In genomic region chr6:136662347-136663237, GRCh38 we compare ENCODE assay signal across 22 cellular contexts.
DNase-seq lines count a peak whose midpoint lies in the region; ATAC-seq, FAIRE-seq and TF ChIP-seq lines count a peak whose summit lies in the region.
"Had no signal": no experiment of that assay in that cellular context is flagged by ENCODE, and none has a peak within 500 bp of the region (broad histone marks: within the 10 kb centered on the region; RNA-seq: fewer than 3 reads in every experiment).

No MANE protein-coding gene starts in this region.

- FAIRE-seq in K562 (lab: Jason Lieb, UNC) (no peak), islet of Langerhans (lab: Jason Lieb, UNC) (peak; percentile 73), GM12892 (lab: Jason Lieb, UNC) (no peak)
- FAIRE-seq: A204.1, GM12878, GM19239, H1, HTR-8/SVneo had no signal

- H3K56ac ChIP-seq in IMR-90 (ENCODE audit: extremely low read depth, insufficient read depth, low read length): no peak overlapping the region

- H4K5ac ChIP-seq in IMR-90 (ENCODE audit: low read depth, low read length): no peak overlapping the region

- H3K4me3 ChIP-seq in IMR-90 (ENCODE audit: insufficient read depth, low read depth, low read length) (no peak overlapping the region), K562 (no peak overlapping the region)
- H3K4me3 ChIP-seq: GM12878 had no signal

- H3K36me3 ChIP-seq in IMR-90 (ENCODE audit: control insufficient read depth, insufficient read depth, low read length): peaks cover 5% of the 10 kb centered on the region
- peaks cover 6% of the 10 kb centered on the region; the same call in 1 of the 3 replicates for H3K36me3 ChIP-seq in K562 (ENCODE audit: control insufficient read depth, insufficient read depth, low read length)
- H3K36me3 ChIP-seq: BE2C had no signal

- H3K79me2 ChIP-seq in K562 (ENCODE audit: control insufficient read depth, insufficient read depth, low read length): no peaks in the 10 kb centered on the region

- BruUV-seq in IMR-90 (replicated peaks; lab: Mats Ljungman, UMichigan): no TSS peak
- BruUV-seq in K562 (replicated peaks; lab: Mats Ljungman, UMichigan): no TSS peak

- in situ Hi-C loops in IMR-90 (cut with MboI; ENCODE audit: low sequenced_read_pairs) (no loop called here), K562 (cut with MboI) (no loop called here), KBM-7 (cut with MboI; ENCODE audit: low pct_unique_long_range_greater_than_20kb, low sequenced_read_pairs) (no loop called here)

- intact Hi-C loops in IMR-90 (cut with micrococcal nuclease): no loop called here
- intact Hi-C loops in K562 (cut with micrococcal nuclease): no loop called here

- no peak for ATAC-seq in IMR-90 (ENCODE audit: low read depth)
- ATAC-seq in K562: no peak
- ATAC-seq: GM12878 had no signal

- no peak overlapping the region for H3K14ac ChIP-seq in IMR-90 (replicated peaks; ENCODE audit: low read depth, low read length)

- H3K9me1 ChIP-seq in IMR-90 (ENCODE audit: insufficient read depth, low read length) (peaks cover 4% of the 10 kb centered on the region), K562 (ENCODE audit: control insufficient read depth, insufficient read depth, low read length) (no peaks in the 10 kb centered on the region)

- no peak overlapping the region for H2AK5ac ChIP-seq in IMR-90 (ENCODE audit: low read depth, low read length)

- no peaks in the 10 kb centered on the region for H3K4me1 ChIP-seq in IMR-90 (ENCODE audit: control insufficient read depth, insufficient read depth, low read length)
- H3K4me1 ChIP-seq in K562 (replicated peaks in 1 of 2; ENCODE audit: control insufficient read depth in 2 of 2, insufficient read depth in 2 of 2, low read length in 2 of 2): peaks cover 0 to 4% of the 10 kb centered on the region in 2 experiments; a peak in 1 of 5 replicates
- H3K4me1 ChIP-seq: BE2C had no signal

- no CpG with 5 or more reads among the region's 3 CpGs for WGBS in IMR-90 (ENCODE audit: extremely low coverage in 2 of 2, insufficient read length in 1 of 2), 2 experiments
- 35% methylated on average over 3 of the region's 3 CpGs for WGBS in K562 (ENCODE audit: insufficient coverage, low coverage, missing lambda C conversion rate)

- no peak overlapping the region for H2BK5ac ChIP-seq in IMR-90 (ENCODE audit: low read depth, low read length, poor library complexity, severe bottlenecking)

- H2BK15ac ChIP-seq in IMR-90 (ENCODE audit: low read depth, low read length): no peak overlapping the region

- CTCF ChIA-PET in IMR-90 (lab: Yijun Ruan, JAX) (no interaction called here), K562 (lab: Yijun Ruan, JAX; ENCODE audit: low intra/inter-chr PET ratio) (no interaction called here)

- no peak for TF ChIP-seq RAD21 in IMR-90 (IDR thresholded peaks at IDR 0.05; ENCODE audit: low read length)
- no peak for TF ChIP-seq RAD21 in K562 (CRISPR knock-in tag; conservative IDR thresholded peaks at IDR 0.05 in 1 of 2, IDR thresholded peaks at IDR 0.05 in 1 of 2)

- TF ChIP-seq CTCF in IMR-90 (conservative IDR thresholded peaks at IDR 0.05; ENCODE audit: low read depth, low read length): no peak
- TF ChIP-seq CTCF in K562 (IDR thresholded peaks at IDR 0.05 in 2 of 3, conservative IDR thresholded peaks at IDR 0.05 in 1 of 3; ENCODE audit: insufficient read depth in 2 of 3, low read depth in 1 of 3, low read length in 3 of 3): no peak

- H3K79me1 ChIP-seq in IMR-90 (ENCODE audit: low read depth in 1 of 2, low read length in 2 of 2): 0 out of 4 replicates have a peak, but pooled peaks cover 0 to 4% of the 10 kb centered on the region in 2 experiments

- dilution Hi-C loops in IMR-90 (cut with HindIII; ENCODE audit: low sequenced_read_pairs, unreplicated experiment): no loop called here

- H3K4ac ChIP-seq in IMR-90 (ENCODE audit: low read depth, low read length): no peak overlapping the region

- TF ChIP-seq EP300 in K562 (IDR thresholded peaks at IDR 0.05; ENCODE audit: low read length): no peak

- H3K4me2 ChIP-seq in IMR-90 (ENCODE audit: low read depth, low read length) (no peak overlapping the region), K562 (ENCODE audit: insufficient read depth, low read length) (no peak overlapping the region)

- H4K8ac ChIP-seq in IMR-90 (ENCODE audit: low read depth in 2 of 2, low read length in 2 of 2): no peak overlapping the region

- POLR2A ChIA-PET in IMR-90 (lab: Charles Lee; ENCODE audit: unreplicated experiment) (no interaction called here), K562 (lab: Yijun Ruan, JAX) (no interaction called here)

- H2BK20ac ChIP-seq in IMR-90 (ENCODE audit: low read depth, low read length): no peak overlapping the region

- H2AK9ac ChIP-seq in IMR-90 (replicated peaks; ENCODE audit: low read depth, low read length, poor library complexity): no peak overlapping the region

- H3K23ac ChIP-seq in IMR-90 (ENCODE audit: low read depth, low read length): no peak overlapping the region

- TF ChIP-seq POLR2A in IMR-90 (IDR thresholded peaks at IDR 0.05; ENCODE audit: low read depth, low read length) (no peak), K562 (conservative IDR thresholded peaks at IDR 0.05) (no peak), GM12892 (IDR thresholded peaks at IDR 0.05; ENCODE audit: low read depth, low read length) (no peak)

- H3K9me3 ChIP-seq in IMR-90 (ENCODE audit: control insufficient read depth, insufficient read depth, low read length) (no peaks in the 10 kb centered on the region), K562 (replicated peaks; ENCODE audit: control insufficient read depth, insufficient read depth, low read depth, low read length) (no peaks in the 10 kb centered on the region)
- H3K9me3 ChIP-seq: BE2C had no signal

- no peak for DNase-seq in IMR-90
- no peak for DNase-seq in K562 (ENCODE audit: extremely low read depth in 1 of 4, low spot score in 3 of 4)
- DNase-seq in GM12892 (ENCODE audit: insufficient read length): no peak
- DNase-seq in KBM-7: no peak
- no peak for DNase-seq in activated gamma-delta T cell (lab: John Stamatoyannopoulos, UW)
- DNase-seq: ACHN; BE2C; C1 segment of cervical spinal cord; CD4-positive, CD25-positive, alpha-beta regulatory T cell; CD8-positive, alpha-beta memory T cell; COR-L47; DMS 273 treated with DMSO at 0.1 percent for 48 hours; DMS53; DND-41; EL; H9 had no signal

- H3K18ac ChIP-seq in IMR-90 (ENCODE audit: low read depth, low read length): no peak overlapping the region

- H3K9ac ChIP-seq in IMR-90 (ENCODE audit: low read depth, low read length) (no peak overlapping the region), K562 (ENCODE audit: insufficient read depth in 1 of 2, low read depth in 2 of 2, low read length in 2 of 2) (no peak overlapping the region)

- H3K27me3 ChIP-seq in IMR-90 (ENCODE audit: control insufficient read depth, insufficient read depth, low read length) (no peaks in the 10 kb centered on the region), K562 (ENCODE audit: control insufficient read depth in 2 of 2, insufficient read depth in 2 of 2, low read length in 2 of 2) (peaks cover 0 to 3% of the 10 kb centered on the region in 2 experiments; a peak in 1 of 5 replicates)
- H3K27me3 ChIP-seq: BE2C had no signal

- H4K20me1 ChIP-seq in IMR-90 (ENCODE audit: insufficient read depth, low read length) (no peaks in the 10 kb centered on the region), K562 (replicated peaks; ENCODE audit: control insufficient read depth, insufficient read depth, low read length) (no peaks in the 10 kb centered on the region)

- H3K27ac ChIP-seq in IMR-90 (ENCODE audit: insufficient read depth, low read length) (no peak overlapping the region), K562 (ENCODE audit: extremely low read depth, low read depth, low read length) (no peak overlapping the region)

- H2BK120ac ChIP-seq in IMR-90 (ENCODE audit: low read depth, low read length): no peak overlapping the region

- H2AFZ ChIP-seq in IMR-90 (replicated peaks; ENCODE audit: low read length, poor library complexity): no peak overlapping the region
- H2AFZ ChIP-seq in K562 (ENCODE audit: low read depth, low read length): no peak overlapping the region

- H4K91ac ChIP-seq in IMR-90 (ENCODE audit: insufficient read depth, low read depth, low read length): no peak overlapping the region

TF ChIP-seq in IMR-90, 13 proteins besides CTCF, POLR2A, EP300 and RAD21:
- peak; percentile 11; the same call in 1 of the 2 replicates for TF ChIP-seq CEBPB (IDR thresholded peaks at IDR 0.05; ENCODE audit: low read depth, low read length)
- no peak for TF ChIP-seq MAZ (IDR thresholded peaks at IDR 0.05; ENCODE audit: borderline replicate concordance, low read depth, low read length)
- TF ChIP-seq MAFK (IDR thresholded peaks at IDR 0.05; ENCODE audit: low read depth, low read length): peak; percentile 4; the same call in 1 of the 2 replicates

TF ChIP-seq in K562, 482 proteins besides CTCF, POLR2A, EP300 and RAD21:
- TF ChIP-seq HNRNPH1 (optimal IDR thresholded peaks at IDR 0.05; ENCODE audit: low read depth, low read length) (no peak), CEBPB (tag; IDR thresholded peaks at IDR 0.05) (peak; percentile 65; the same call in 1 of the 2 replicates), ZNF384 (IDR thresholded peaks at IDR 0.05; ENCODE audit: low read depth, low read length) (no peak), KLF16 (IDR thresholded peaks at IDR 0.05) (no peak), MLX (CRISPR knock-in tag; conservative IDR thresholded peaks at IDR 0.05) (0 out of 4 replicates have a peak, but pooled peaks of 1 of the 2 experiments have one; percentile 40), FOSL1 (tag; conservative IDR thresholded peaks at IDR 0.05) (no peak), C11orf30 (IDR thresholded peaks at IDR 0.05; ENCODE audit: low read depth) (peak; percentile 16; the same call in 1 of the 2 replicates), TOE1 (IDR thresholded peaks at IDR 0.05; ENCODE audit: borderline replicate concordance) (no peak), TOE1 (CRISPR knock-in tag; IDR thresholded peaks at IDR 0.05; ENCODE audit: borderline replicate concordance, low read depth) (no peak), CEBPG (CRISPR knock-in tag; IDR thresholded peaks at IDR 0.05) (no peak), CEBPG (tag; conservative IDR thresholded peaks at IDR 0.05 in 1 of 2, IDR thresholded peaks at IDR 0.05 in 1 of 2) (peak in 1 of 2 experiments; percentile 36; a peak in 3 of 4 replicates), ZNF316 (IDR thresholded peaks at IDR 0.05) (peak; percentile 63; the same call in 1 of the 2 replicates)
TF ChIP-seq in K562: peak in this region for 5.
